Comparison of ENCODE assay signal across 11 cellular contexts in genomic region chr18:44786697-44787096, GRCh38.
DNase-seq lines count a peak whose midpoint lies in the region; ATAC-seq and TF ChIP-seq lines count a peak whose summit lies in the region.
"Had no signal": no experiment of that assay in that cellular context is flagged by ENCODE, and none has a peak within 500 bp of the region (broad histone marks: within the 10 kb centered on the region; RNA-seq: fewer than 3 reads in every experiment).

No MANE protein-coding gene starts in this region.

- no peak for TF ChIP-seq CTCF in lower lobe of right lung (IDR thresholded peaks at IDR 0.05)

- H3K27ac ChIP-seq in Karpas-422 (ENCODE audit: low read length): no peak overlapping the region
- H3K27ac ChIP-seq in lower lobe of right lung: no peak overlapping the region

- no peak overlapping the region for H2AFZ ChIP-seq in Karpas-422 (ENCODE audit: low read length)

- ATAC-seq in GM18517 (IDR thresholded peaks at IDR 0.05; ENCODE audit: unreplicated experiment) (peak; percentile 86), GM21529 (IDR thresholded peaks at IDR 0.05; ENCODE audit: unreplicated experiment) (peak; percentile 77), HG03469 (IDR thresholded peaks at IDR 0.05; ENCODE audit: unreplicated experiment) (peak; percentile 58), naive B cell (ENCODE audit: low read depth in 2 of 2) (peak; percentile 72 to 77), lower lobe of right lung (no peak)
- ATAC-seq: K562 had no signal

- DNase-seq in naive B cell (peak; percentile 21), DMS153 treated with DMSO at 0.1 percent for 48 hours (lab: John Stamatoyannopoulos, UW; ENCODE audit: unreplicated experiment) (no peak), H4 (ENCODE audit: low spot score) (no peak), Karpas-422 (no peak), lower lobe of right lung (no peak)
- DNase-seq: activated gamma-delta T cell, SHP77 treated with DMSO at 0.1 percent for 48 hours had no signal

- H3K9me3 ChIP-seq in Karpas-422 (ENCODE audit: low read length) (no peaks in the 10 kb centered on the region), lower lobe of right lung (no peaks in the 10 kb centered on the region)

- H3K4me3 Mint-ChIP-seq in naive B cell: peak overlapping the region; percentile 73 to 87 (median 82)

- H3K27me3 ChIP-seq in Karpas-422 (ENCODE audit: low read length) (no peaks in the 10 kb centered on the region), lower lobe of right lung (ENCODE audit: low read depth) (no peaks in the 10 kb centered on the region)

- no peaks in the 10 kb centered on the region for H4K20me1 ChIP-seq in Karpas-422 (ENCODE audit: insufficient read depth, low read depth, low read length)

- H3K36me3 Mint-ChIP-seq in naive B cell: peaks cover 10 to 17% of the 10 kb centered on the region in 2 donors

- peak overlapping the region; percentile 36 to 91 (median 80) for H3K27ac Mint-ChIP-seq in naive B cell

- H3K4me1 ChIP-seq in Karpas-422 (ENCODE audit: low read length) (no peaks in the 10 kb centered on the region), lower lobe of right lung (peaks cover 27% of the 10 kb centered on the region)

- H3K36me3 ChIP-seq in Karpas-422 (ENCODE audit: insufficient read depth, low read length) (no peaks in the 10 kb centered on the region), lower lobe of right lung (no peaks in the 10 kb centered on the region)

- no peaks in the 10 kb centered on the region for H3K79me2 ChIP-seq in Karpas-422 (ENCODE audit: low read length)

- H3K4me1 Mint-ChIP-seq in naive B cell: peaks cover 47 to 85% (median 65%) of the 10 kb centered on the region in 3 donors

- H3K4me3 ChIP-seq in Karpas-422 (ENCODE audit: low read length) (no peak overlapping the region), lower lobe of right lung (no peak overlapping the region)
- H3K4me3 ChIP-seq: K562 had no signal

- H3K27me3 Mint-ChIP-seq in naive B cell: no peaks in the 10 kb centered on the region

- no peak overlapping the region for H3K9ac ChIP-seq in Karpas-422 (ENCODE audit: low read length)

- intact Hi-C loops in lower lobe of right lung (cut with DNase I): no loop called here

- H3K9me2 ChIP-seq in Karpas-422 (replicated peaks; ENCODE audit: insufficient read depth, low read length): no peaks in the 10 kb centered on the region

- no peak overlapping the region for H3K4me2 ChIP-seq in Karpas-422 (ENCODE audit: low read depth, low read length, poor library complexity, severe bottlenecking)

- no peaks in the 10 kb centered on the region for H3K9me3 Mint-ChIP-seq in naive B cell

Comparison
In these comparisons a context has a peak if more than half of its experiments do, and no peak if none do; other contexts are left out.
1. ATAC-seq: peak in GM18517 (single experiment), GM21529 (single experiment), HG03469 (single experiment) and naive B cell (2 of 2); none in lower lobe of right lung (0 of 2).